ENCODE assay signal across 19 cellular contexts in the genomic region with DNA sequence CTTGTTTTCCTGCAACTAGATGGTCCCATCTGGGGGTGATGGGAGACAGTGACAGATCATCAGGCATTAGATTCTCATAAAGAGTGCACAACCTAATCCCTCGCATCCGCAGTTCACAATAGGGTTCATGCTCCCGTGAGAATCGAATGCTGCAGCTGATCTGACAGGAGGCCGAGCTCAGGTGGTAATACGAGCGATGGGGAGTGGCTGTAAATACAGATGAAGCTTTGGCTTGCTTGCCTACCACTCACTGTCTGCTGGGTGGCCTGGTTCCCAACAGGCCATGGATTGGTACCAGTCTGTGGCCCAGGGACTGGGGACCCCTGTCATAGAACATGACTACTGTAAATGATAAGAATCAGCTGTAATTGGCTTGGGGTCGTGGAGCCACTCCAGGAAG. TPM values are rescaled to one million over a fixed set of nuclear protein-coding genes. Genes with fewer than 3 reads are reported as not detected.
DNase-seq lines count a peak whose midpoint lies in the region; ATAC-seq and TF ChIP-seq lines count a peak whose summit lies in the region.
"Had no signal": no experiment of that assay in that cellular context is flagged by ENCODE, and none has a peak within 500 bp of the region (broad histone marks: within the 10 kb centered on the region; RNA-seq: fewer than 3 reads in every experiment).

No MANE protein-coding gene starts in this region.

- H3K4me2 ChIP-seq in BLaER1, result peak overlapping the region; percentile 63
- H3K4me2 ChIP-seq: smooth muscle cell had no signal

- no peak for ATAC-seq in CD4-positive, alpha-beta T cell (ENCODE audit: poor library complexity)
- no peak for ATAC-seq in GM18519 (IDR thresholded peaks at IDR 0.05; ENCODE audit: low FRiP score, unreplicated experiment)
- ATAC-seq: left lung had no signal

- H3K4me3 ChIP-seq in BLaER1, result no peak overlapping the region
- H3K4me3 ChIP-seq: coronary artery, left lung, smooth muscle cell had no signal

- no peak for DNase-seq in CD4-positive, alpha-beta T cell
- DNase-seq in activated CD4-positive, alpha-beta memory T cell treated with anti-CD3 and anti-CD28 coated beads for 36 hours, result no peak
- DNase-seq in glutamatergic neuron, result peak; percentile 18
- no peak for DNase-seq in stimulated activated CD4-positive, alpha-beta T cell treated with anti-CD3 and anti-CD28 coated beads, Interleukin-4, amount 100 ng/mL, for 4 hours
- DNase-seq in T-helper 9 cell, result no peak
- DNase-seq: brain microvascular endothelial cell, Caco-2, head of caudate nucleus, left lung, NCI-H69, Right ventricle myocardium superior had no signal

- no peaks in the 10 kb centered on the region for H3K27me3 Mint-ChIP-seq in CD4-positive, alpha-beta T cell
- no peaks in the 10 kb centered on the region for H3K27me3 Mint-ChIP-seq in activated CD4-positive, alpha-beta memory T cell treated with anti-CD3 and anti-CD28 coated beads for 36 hours
- H3K27me3 Mint-ChIP-seq in glutamatergic neuron (ENCODE audit: unreplicated experiment), result no peaks in the 10 kb centered on the region

- POLR2A ChIA-PET in CD4-positive, alpha-beta T cell (lab: Charles Lee), result interaction anchor here (0.6 to 6.2 kb wide), 5 partner anchors 14 to 754 kb away, joined by 3 to 116 read pairs (median 3); a partner anchor contains a TSS
- POLR2A ChIA-PET in activated CD4-positive, alpha-beta memory T cell treated with anti-CD3 and anti-CD28 coated beads for 36 hours (lab: Charles Lee), result interaction anchor here (1.3 to 4.2 kb wide), 3 partner anchors 14 to 214 kb away, joined by 5 to 47 read pairs (median 7); a partner anchor contains a TSS

- no peaks in the 10 kb centered on the region for H3K36me3 ChIP-seq in BLaER1
- H3K36me3 ChIP-seq: brain microvascular endothelial cell, left lung had no signal

- peaks cover 46% of the 10 kb centered on the region for H3K4me1 ChIP-seq in BLaER1
- H3K4me1 ChIP-seq: Caco-2 had no signal

- no peaks in the 10 kb centered on the region for H3K27me3 ChIP-seq in BLaER1
- H3K27me3 ChIP-seq in CD4-positive, alpha-beta T cell (ENCODE audit: control insufficient read depth, insufficient read depth, low read length), result no peaks in the 10 kb centered on the region
- H3K27me3 ChIP-seq: brain microvascular endothelial cell, left lung had no signal

- H3K27ac Mint-ChIP-seq in CD4-positive, alpha-beta T cell, result peak overlapping the region; percentile 79
- peak overlapping the region; percentile 86 for H3K27ac Mint-ChIP-seq in activated CD4-positive, alpha-beta memory T cell treated with anti-CD3 and anti-CD28 coated beads for 36 hours
- no peak overlapping the region for H3K27ac Mint-ChIP-seq in glutamatergic neuron (ENCODE audit: unreplicated experiment)

- no peak for TF ChIP-seq CTCF in CD4-positive, alpha-beta T cell (IDR thresholded peaks at IDR 0.05)
- TF ChIP-seq CTCF in glutamatergic neuron (IDR thresholded peaks at IDR 0.05; ENCODE audit: partially characterized antibody, unreplicated experiment), result no peak

- no peaks in the 10 kb centered on the region for H3K36me3 Mint-ChIP-seq in CD4-positive, alpha-beta T cell (ENCODE audit: low read depth)
- no peaks in the 10 kb centered on the region for H3K36me3 Mint-ChIP-seq in activated CD4-positive, alpha-beta memory T cell treated with anti-CD3 and anti-CD28 coated beads for 36 hours
- peaks cover 13% of the 10 kb centered on the region for H3K36me3 Mint-ChIP-seq in glutamatergic neuron (ENCODE audit: unreplicated experiment)

- no peaks in the 10 kb centered on the region for H3K9me3 Mint-ChIP-seq in CD4-positive, alpha-beta T cell
- H3K9me3 Mint-ChIP-seq in activated CD4-positive, alpha-beta memory T cell treated with anti-CD3 and anti-CD28 coated beads for 36 hours, result no peaks in the 10 kb centered on the region
- no peaks in the 10 kb centered on the region for H3K9me3 Mint-ChIP-seq in glutamatergic neuron (ENCODE audit: unreplicated experiment)

- peaks cover 6% of the 10 kb centered on the region; the same call in 1 of the 2 replicates for H3K9me3 ChIP-seq in BLaER1
- no peaks in the 10 kb centered on the region for H3K9me3 ChIP-seq in CD4-positive, alpha-beta T cell (ENCODE audit: control insufficient read depth, low read length)
- H3K9me3 ChIP-seq: Caco-2, left lung had no signal

- CTCF ChIA-PET in CD4-positive, alpha-beta T cell (lab: Charles Lee), result interaction anchor here (1.4 to 3.2 kb wide), 2 partner anchors 17 to 23 kb away, joined by 6 to 21 read pairs; no protein-coding TSS in a partner anchor
- CTCF ChIA-PET in activated CD4-positive, alpha-beta memory T cell treated with anti-CD3 and anti-CD28 coated beads for 36 hours (lab: Charles Lee), result interaction anchor here (1.1 to 3.7 kb wide), 7 partner anchors 9 to 256 kb away, joined by 3 to 34 read pairs (median 4); no protein-coding TSS in a partner anchor

- H3K4me3 Mint-ChIP-seq in CD4-positive, alpha-beta T cell, result no peak overlapping the region
- no peak overlapping the region for H3K4me3 Mint-ChIP-seq in activated CD4-positive, alpha-beta memory T cell treated with anti-CD3 and anti-CD28 coated beads for 36 hours
- H3K4me3 Mint-ChIP-seq in glutamatergic neuron (ENCODE audit: unreplicated experiment), result no peak overlapping the region

- H3K4me1 Mint-ChIP-seq in CD4-positive, alpha-beta T cell (ENCODE audit: low read depth), result peaks cover 41% of the 10 kb centered on the region
- peaks cover 32% of the 10 kb centered on the region for H3K4me1 Mint-ChIP-seq in activated CD4-positive, alpha-beta memory T cell treated with anti-CD3 and anti-CD28 coated beads for 36 hours (ENCODE audit: low read depth)
- H3K4me1 Mint-ChIP-seq in glutamatergic neuron (ENCODE audit: low read depth, unreplicated experiment), result no peaks in the 10 kb centered on the region

- no peak overlapping the region for H3K9ac ChIP-seq in BLaER1

- H4K20me1 ChIP-seq in BLaER1, result no peaks in the 10 kb centered on the region

- peak overlapping the region; percentile 64 for H3K27ac ChIP-seq in BLaER1
- H3K27ac ChIP-seq in CD4-positive, alpha-beta T cell (ENCODE audit: low read depth, low read length), result no peak overlapping the region
- H3K27ac ChIP-seq: brain microvascular endothelial cell, coronary artery, VCaP had no signal

- intact Hi-C loops in CD4-positive, alpha-beta T cell (cut with DNase I, micrococcal nuclease), result loop anchor here in 1 of 2 experiments (1.0 kb wide), 1 partner anchor 16 kb away; no protein-coding TSS in a partner anchor
- intact Hi-C loops in activated CD4-positive, alpha-beta memory T cell treated with anti-CD3 and anti-CD28 coated beads for 36 hours (cut with micrococcal nuclease), result loop anchor here (1.0 to 2.0 kb wide), 2 partner anchors 15 to 17 kb away; no protein-coding TSS in a partner anchor

RNA-seq across cellular contexts. Expression of a gene that starts 28.0 kb away (rescaled TPM):
- total RNA-seq in CD4-positive, alpha-beta T cell, result not detected
- not detected for total RNA-seq in activated CD4-positive, alpha-beta memory T cell treated with anti-CD3 and anti-CD28 coated beads for 36 hours
- total RNA-seq in glutamatergic neuron (ENCODE audit: unreplicated experiment), result not detected
- total RNA-seq: activated naive CD4-positive, alpha-beta T cell treated with anti-CD3 and anti-CD28 coated beads, Interleukin-2, amount 50 U/mL, for 72 hours; H4; left lung; smooth muscle cell; temporal lobe had no signal

RNA-seq across cellular contexts. Expression of a gene that starts 34.2 kb away (rescaled TPM):
- under 1 TPM in 1 of 2 experiments, not detected in 1; 0.11 TPM for total RNA-seq in CD4-positive, alpha-beta T cell
- total RNA-seq in activated CD4-positive, alpha-beta memory T cell treated with anti-CD3 and anti-CD28 coated beads for 36 hours, result under 1 TPM; 0.19 to 0.22 TPM
- total RNA-seq in glutamatergic neuron (ENCODE audit: unreplicated experiment), result 46.9 TPM

Comparison
In these comparisons a context has a peak if more than half of its experiments do, and no peak if none do; other contexts are left out.
1. RNA of a gene that starts 34.2 kb away (total RNA-seq): 46.9 TPM in glutamatergic neuron (single experiment); 0.19 to 0.22 TPM in activated CD4-positive, alpha-beta memory T cell treated with anti-CD3 and anti-CD28 coated beads for 36 hours and 0.11 TPM in CD4-positive, alpha-beta T cell; every median in the first group is over 10 times any median in the second.